Comparison of ENCODE assay signal across 33 cellular contexts in the genomic region with DNA sequence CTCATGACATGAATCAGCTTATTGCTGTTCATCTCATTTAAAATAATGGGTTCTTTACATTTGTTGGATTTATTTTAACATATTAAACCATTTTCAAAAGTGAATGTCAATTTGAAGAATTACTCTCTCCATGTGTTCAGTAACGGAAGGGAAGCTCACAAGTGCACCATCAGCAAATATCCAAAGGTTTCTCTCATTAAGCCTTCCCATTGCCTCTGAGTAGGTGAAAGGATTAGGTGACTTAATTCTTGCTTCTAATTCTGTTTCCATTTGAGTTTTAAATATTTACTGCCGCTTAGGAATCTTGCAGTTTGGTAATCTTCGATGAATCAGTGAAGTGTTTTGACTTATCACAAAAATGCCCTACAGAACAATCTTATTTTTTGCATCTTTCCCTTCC.
"Had no signal": no experiment of that assay in that cellular context is flagged by ENCODE, and none has a peak within 500 bp of the region (broad histone marks: within the 10 kb centered on the region; RNA-seq: fewer than 3 reads in every experiment).

No MANE protein-coding gene starts in this region.

- ATAC-seq: activated CD8-positive, alpha-beta T cell treated with anti-CD3 and anti-CD28 coated beads for 36 hours; activated T-cell treated with anti-CD3 and anti-CD28 coated beads, Interleukin-2, amount 50 U/mL, for 72 hours; activated T-helper 17 cell treated with anti-CD3 and anti-CD28 coated beads, Interleukin-2, amount 50 U/mL, for 72 hours; Right ventricle myocardium inferior had no signal

- H3K4me3 Mint-ChIP-seq: activated CD8-positive, alpha-beta T cell treated with anti-CD3 and anti-CD28 coated beads for 36 hours; activated naive CD8-positive, alpha-beta T cell treated with anti-CD3 and anti-CD28 coated beads for 36 hours; activated T-cell treated with anti-CD3 and anti-CD28 coated beads, Interleukin-2, amount 50 U/mL, for 72 hours; activated T-helper 17 cell treated with anti-CD3 and anti-CD28 coated beads, Interleukin-2, amount 50 U/mL, for 72 hours had no signal

- H3K4me3 ChIP-seq: PC-9 had no signal

- H3K27ac Mint-ChIP-seq: activated CD8-positive, alpha-beta T cell treated with anti-CD3 and anti-CD28 coated beads for 36 hours; activated naive CD8-positive, alpha-beta T cell treated with anti-CD3 and anti-CD28 coated beads for 36 hours; activated T-cell treated with anti-CD3 and anti-CD28 coated beads, Interleukin-2, amount 50 U/mL, for 72 hours; activated T-helper 17 cell treated with anti-CD3 and anti-CD28 coated beads, Interleukin-2, amount 50 U/mL, for 72 hours had no signal

- H3K27ac ChIP-seq: brain microvascular endothelial cell, PC-9, RWPE1, WERI-Rb-1 had no signal

- H3K9me3 Mint-ChIP-seq: activated T-helper 17 cell treated with anti-CD3 and anti-CD28 coated beads, Interleukin-2, amount 50 U/mL, for 72 hours had no signal

- DNase-seq: activated CD4-positive, alpha-beta T cell treated with anti-CD3 and anti-CD28 coated beads for 1 hour; activated CD4-positive, alpha-beta T cell treated with anti-CD3 and anti-CD28 coated beads for 48 hours; activated CD4-positive, CD25-positive, alpha-beta regulatory T cell; activated CD8-positive, alpha-beta T cell treated with anti-CD3 and anti-CD28 coated beads for 36 hours; activated effector memory CD4-positive, alpha-beta T cell treated with anti-CD3 and anti-CD28 coated beads, Interleukin-2, amount 50 U/mL, for 16 hours; activated naive CD4-positive, alpha-beta T cell; activated naive CD4-positive, alpha-beta T cell treated with anti-CD3 and anti-CD28 coated beads, Interleukin-2, amount 50 U/mL, for 16 hours; activated naive CD8-positive, alpha-beta T cell treated with anti-CD3 and anti-CD28 coated beads for 36 hours; activated T-cell treated with anti-CD3 and anti-CD28 coated beads, Interleukin-2, amount 50 U/mL, for 1 hour; activated T-cell treated with anti-CD3 and anti-CD28 coated beads, Interleukin-2, amount 50 U/mL, for 72 hours; amniotic stem cell; aorta; brain microvascular endothelial cell; central memory CD4-positive, alpha-beta T cell; MM.1S; MV-4-11; NCI-H1092; NCI-H1417; NCI-H187 treated with DMSO at 0.1 percent for 48 hours; NCI-H2081 treated with DMSO at 0.1 percent for 48 hours; NCI-H226; NCI-H446 treated with DMSO at 0.1 percent for 48 hours; NCI-H524; NCI-H69; PC-9; SIG-M5; SW 1271; T-helper 1 cell; T1000; WERI-Rb-1 had no signal

- H2AFZ ChIP-seq: PC-9 had no signal

- H3K36me3 ChIP-seq: brain microvascular endothelial cell, WERI-Rb-1 had no signal

- H3K27me3 ChIP-seq: brain microvascular endothelial cell had no signal

- H3K4me2 ChIP-seq: PC-9 had no signal

- H3K27me3 Mint-ChIP-seq: activated naive CD8-positive, alpha-beta T cell treated with anti-CD3 and anti-CD28 coated beads for 36 hours had no signal

- H3K4me1 Mint-ChIP-seq: activated naive CD8-positive, alpha-beta T cell treated with anti-CD3 and anti-CD28 coated beads for 36 hours; activated T-helper 17 cell treated with anti-CD3 and anti-CD28 coated beads, Interleukin-2, amount 50 U/mL, for 72 hours had no signal

- H3K36me3 Mint-ChIP-seq: activated naive CD8-positive, alpha-beta T cell treated with anti-CD3 and anti-CD28 coated beads for 36 hours had no signal
